Comparison of ENCODE assay signal across 16 cellular contexts in genomic region chr1:110533230-110533629, GRCh38.
"Had no signal": no experiment of that assay in that cellular context is flagged by ENCODE, and none has a peak within 500 bp of the region (broad histone marks: within the 10 kb centered on the region; RNA-seq: fewer than 3 reads in every experiment).

No MANE protein-coding gene starts in this region.

- H3K4me1 ChIP-seq: breast epithelium, upper lobe of right lung had no signal

- DNase-seq: activated CD4-positive, alpha-beta T cell treated with anti-CD3 and anti-CD28 coated beads for 1 hour; activated gamma-delta T cell; activated T-cell treated with anti-CD3 and anti-CD28 coated beads, Interleukin-2, amount 50 U/mL, for 72 hours; cerebellar nuclear complex; cortex of kidney; erythroblast; head of caudate nucleus; natural killer cell; nucleus accumbens; retina; stimulated activated naive B cell treated with anti-CD40 and anti-IgM and Interleukin-4, amounts not matched to agents 10 μg/mL and 1 μg/mL and 100 μg/mL, for 72 hours; upper lobe of right lung; WERI-Rb-1 had no signal

- H3K9me3 ChIP-seq: breast epithelium, thoracic aorta, upper lobe of right lung had no signal

- H3K4me3 ChIP-seq: breast epithelium, lung, thoracic aorta, upper lobe of right lung had no signal

- H3K27ac ChIP-seq: breast epithelium, thoracic aorta, upper lobe of right lung, WERI-Rb-1 had no signal

- H3K36me3 ChIP-seq: breast epithelium, thoracic aorta, upper lobe of right lung, WERI-Rb-1 had no signal
